In the genomic region with DNA sequence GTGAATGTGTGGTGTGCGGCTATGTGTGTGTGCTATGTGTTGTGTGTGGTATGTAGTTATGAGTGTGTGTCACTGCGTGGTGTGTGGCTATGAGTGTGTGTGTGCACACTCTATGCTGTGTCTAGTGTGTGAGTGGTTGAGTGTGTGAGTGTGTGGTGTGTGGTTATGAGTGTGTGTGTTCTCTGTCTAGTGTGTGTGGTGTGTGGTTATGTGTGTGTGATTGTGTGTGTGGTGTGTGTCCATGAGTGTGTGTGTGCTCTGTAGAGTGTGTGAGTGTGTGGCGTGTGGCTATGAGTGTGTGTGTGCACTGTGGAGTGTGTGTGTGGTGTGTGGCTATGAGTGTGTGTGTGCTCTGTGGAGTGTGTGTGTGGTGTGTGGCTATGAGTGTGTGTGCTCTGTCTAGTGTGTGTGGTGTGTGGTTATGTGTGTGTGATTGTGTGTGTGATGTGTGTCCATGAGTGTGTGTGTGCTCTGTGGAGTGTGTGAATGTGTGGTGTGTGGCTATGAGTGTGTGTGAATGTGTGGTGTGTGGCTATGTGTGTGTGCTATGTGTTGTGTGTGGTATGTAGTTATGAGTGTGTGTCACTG, we compare ENCODE assay signal across 1 cellular context.
TF ChIP-seq lines count a peak whose summit lies in the region.

No MANE protein-coding gene starts in this region.

TF ChIP-seq in HEK293, 187 proteins besides CTCF, POLR2A, EP300 and RAD21 (continued from another document):
- TF ChIP-seq ZNF501 (tag by site-specific recombination; IDR thresholded peaks at IDR 0.05), result no peak
- TF ChIP-seq, protein P1, sequence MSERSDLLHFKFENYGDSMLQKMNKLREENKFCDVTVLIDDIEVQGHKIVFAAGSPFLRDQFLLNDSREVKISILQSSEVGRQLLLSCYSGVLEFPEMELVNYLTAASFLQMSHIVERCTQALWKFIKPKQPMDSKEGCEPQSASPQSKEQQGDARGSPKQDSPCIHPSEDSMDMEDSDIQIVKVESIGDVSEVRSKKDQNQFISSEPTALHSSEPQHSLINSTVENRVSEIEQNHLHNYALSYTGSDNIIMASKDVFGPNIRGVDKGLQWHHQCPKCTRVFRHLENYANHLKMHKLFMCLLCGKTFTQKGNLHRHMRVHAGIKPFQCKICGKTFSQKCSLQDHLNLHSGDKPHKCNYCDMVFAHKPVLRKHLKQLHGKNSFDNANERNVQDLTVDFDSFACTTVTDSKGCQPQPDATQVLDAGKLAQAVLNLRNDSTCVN (tag by site-specific recombination; optimal IDR thresholded peaks at IDR 0.05), result no peak
- TF ChIP-seq ZNF37A (tag by site-specific recombination; IDR thresholded peaks at IDR 0.05), result no peak
- 0 out of 2 replicates have a peak, but pooled peaks have one; percentile 15 for TF ChIP-seq MYNN (tag by site-specific recombination; IDR thresholded peaks at IDR 0.05; ENCODE audit: borderline replicate concordance)
- TF ChIP-seq, protein P2, sequence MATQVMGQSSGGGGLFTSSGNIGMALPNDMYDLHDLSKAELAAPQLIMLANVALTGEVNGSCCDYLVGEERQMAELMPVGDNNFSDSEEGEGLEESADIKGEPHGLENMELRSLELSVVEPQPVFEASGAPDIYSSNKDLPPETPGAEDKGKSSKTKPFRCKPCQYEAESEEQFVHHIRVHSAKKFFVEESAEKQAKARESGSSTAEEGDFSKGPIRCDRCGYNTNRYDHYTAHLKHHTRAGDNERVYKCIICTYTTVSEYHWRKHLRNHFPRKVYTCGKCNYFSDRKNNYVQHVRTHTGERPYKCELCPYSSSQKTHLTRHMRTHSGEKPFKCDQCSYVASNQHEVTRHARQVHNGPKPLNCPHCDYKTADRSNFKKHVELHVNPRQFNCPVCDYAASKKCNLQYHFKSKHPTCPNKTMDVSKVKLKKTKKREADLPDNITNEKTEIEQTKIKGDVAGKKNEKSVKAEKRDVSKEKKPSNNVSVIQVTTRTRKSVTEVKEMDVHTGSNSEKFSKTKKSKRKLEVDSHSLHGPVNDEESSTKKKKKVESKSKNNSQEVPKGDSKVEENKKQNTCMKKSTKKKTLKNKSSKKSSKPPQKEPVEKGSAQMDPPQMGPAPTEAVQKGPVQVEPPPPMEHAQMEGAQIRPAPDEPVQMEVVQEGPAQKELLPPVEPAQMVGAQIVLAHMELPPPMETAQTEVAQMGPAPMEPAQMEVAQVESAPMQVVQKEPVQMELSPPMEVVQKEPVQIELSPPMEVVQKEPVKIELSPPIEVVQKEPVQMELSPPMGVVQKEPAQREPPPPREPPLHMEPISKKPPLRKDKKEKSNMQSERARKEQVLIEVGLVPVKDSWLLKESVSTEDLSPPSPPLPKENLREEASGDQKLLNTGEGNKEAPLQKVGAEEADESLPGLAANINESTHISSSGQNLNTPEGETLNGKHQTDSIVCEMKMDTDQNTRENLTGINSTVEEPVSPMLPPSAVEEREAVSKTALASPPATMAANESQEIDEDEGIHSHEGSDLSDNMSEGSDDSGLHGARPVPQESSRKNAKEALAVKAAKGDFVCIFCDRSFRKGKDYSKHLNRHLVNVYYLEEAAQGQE (tag by site-specific recombination; IDR thresholded peaks at IDR 0.05), result no peak
- TF ChIP-seq ZNF239 (tag by site-specific recombination; IDR thresholded peaks at IDR 0.05), result peak; percentile 44; the same call in 1 of the 2 replicates
- TF ChIP-seq, protein P3, sequence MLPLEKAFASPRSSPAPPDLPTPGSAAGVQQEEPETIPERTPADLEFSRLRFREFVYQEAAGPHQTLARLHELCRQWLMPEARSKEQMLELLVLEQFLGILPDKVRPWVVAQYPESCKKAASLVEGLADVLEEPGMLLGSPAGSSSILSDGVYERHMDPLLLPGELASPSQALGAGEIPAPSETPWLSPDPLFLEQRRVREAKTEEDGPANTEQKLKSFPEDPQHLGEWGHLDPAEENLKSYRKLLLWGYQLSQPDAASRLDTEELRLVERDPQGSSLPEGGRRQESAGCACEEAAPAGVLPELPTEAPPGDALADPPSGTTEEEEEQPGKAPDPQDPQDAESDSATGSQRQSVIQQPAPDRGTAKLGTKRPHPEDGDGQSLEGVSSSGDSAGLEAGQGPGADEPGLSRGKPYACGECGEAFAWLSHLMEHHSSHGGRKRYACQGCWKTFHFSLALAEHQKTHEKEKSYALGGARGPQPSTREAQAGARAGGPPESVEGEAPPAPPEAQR (tag by site-specific recombination; IDR thresholded peaks at IDR 0.05), result no peak
- TF ChIP-seq ZNF48 (tag by site-specific recombination; IDR thresholded peaks at IDR 0.05), result no peak
- no peak for TF ChIP-seq ZNF140 (tag by site-specific recombination; IDR thresholded peaks at IDR 0.05)
- TF ChIP-seq ZFP41 (tag by site-specific recombination; IDR thresholded peaks at IDR 0.05; ENCODE audit: borderline replicate concordance), result no peak
- no peak for TF ChIP-seq BCL11B (tag by site-specific recombination; IDR thresholded peaks at IDR 0.05; ENCODE audit: low read depth)
TF ChIP-seq in HEK293: peak in this region for 6.
